8 cellular contexts compared by ENCODE assay signal in the genomic region with DNA sequence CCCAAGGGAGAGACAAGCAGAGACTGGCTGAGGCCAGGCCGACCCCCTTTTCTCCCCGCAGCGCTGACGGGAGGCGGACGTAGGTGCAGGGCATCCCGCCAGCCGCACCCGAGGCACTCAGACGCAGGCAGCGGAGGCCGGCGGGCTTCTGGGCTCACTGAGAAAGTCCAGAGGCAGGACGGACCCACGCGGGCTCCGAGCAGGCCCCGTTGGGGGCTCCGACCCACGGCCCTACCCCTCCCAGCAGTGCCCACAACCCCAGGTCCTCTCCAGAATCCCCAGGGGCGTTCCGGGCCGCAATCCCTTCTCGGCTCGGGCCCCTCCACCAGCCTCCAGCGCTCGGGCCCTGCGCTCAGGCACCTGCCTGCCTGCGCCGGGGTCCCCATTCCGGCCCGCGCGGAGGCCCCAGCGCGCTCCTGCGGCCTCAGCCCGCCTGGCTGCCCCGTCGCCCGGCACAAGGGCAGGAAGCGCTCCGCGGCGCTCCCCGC. TPM values are rescaled to one million over a fixed set of nuclear protein-coding genes. Genes with fewer than 3 reads are reported as not detected.
A peak's percentile ranks its signal among the peaks of the same experiment; 100 is the strongest.
DNase-seq lines count a peak whose midpoint lies in the region; ATAC-seq and TF ChIP-seq lines count a peak whose summit lies in the region.

No MANE protein-coding gene starts in this region.

- ATAC-seq in GM19025 (IDR thresholded peaks at IDR 0.05; ENCODE audit: low read depth, unreplicated experiment) (peak; percentile 23), HG03280 (IDR thresholded peaks at IDR 0.05; ENCODE audit: unreplicated experiment) (peak; percentile 25)

- H2AFZ ChIP-seq in OCI-LY3 (ENCODE audit: low read depth, low read length) (no peak overlapping the region), neuron (ENCODE audit: low read depth, low read length) (peak overlapping the region; percentile 75)

- H3K36me3 ChIP-seq in OCI-LY3 (replicated peaks; ENCODE audit: low read depth, low read length) (no peaks in the 10 kb centered on the region), neuron (ENCODE audit: insufficient read depth, low read length) (no peaks in the 10 kb centered on the region), thyroid gland (no peaks in the 10 kb centered on the region)

- 0 to 2% methylated on average over 6 to 15 of the region's 46 CpGs for WGBS in thyroid gland, 2 donors

- DNase-seq in AG20443 (ENCODE audit: low spot score) (peak; percentile 80), foreskin melanocyte (peak; percentile 10), thyroid gland (peak; percentile 78 to 79)
- peak; percentile 43 for DNase-seq in activated naive CD4-positive, alpha-beta T cell treated with Interleukin-2 at 50 U/mL for 16 hours

- peak overlapping the region; percentile 77 for H3K9ac ChIP-seq in OCI-LY3 (ENCODE audit: low read length)

- H3K4me1 ChIP-seq in OCI-LY3 (ENCODE audit: low read length) = peaks cover 9% of the 10 kb centered on the region
- H3K4me1 ChIP-seq in neuron (ENCODE audit: insufficient read depth, low read length) = peaks cover 8% of the 10 kb centered on the region
- peaks cover 10 to 36% of the 10 kb centered on the region in 2 donors for H3K4me1 ChIP-seq in thyroid gland

- H3K9me3 ChIP-seq in OCI-LY3 (ENCODE audit: insufficient read depth, low read length) (no peaks in the 10 kb centered on the region), neuron (ENCODE audit: low read length) (no peaks in the 10 kb centered on the region), thyroid gland (no peaks in the 10 kb centered on the region)

- intact Hi-C loops in thyroid gland (cut with DNase I) = no loop called here

- H3K27me3 ChIP-seq in OCI-LY3 (ENCODE audit: low read depth, low read length) = no peaks in the 10 kb centered on the region
- H3K27me3 ChIP-seq in neuron (ENCODE audit: insufficient read depth, low read length) = no peaks in the 10 kb centered on the region
- H3K27me3 ChIP-seq in thyroid gland = no peaks in the 10 kb centered on the region

- peak overlapping the region; percentile 55 for H3K27ac ChIP-seq in OCI-LY3 (ENCODE audit: low read length)
- peak overlapping the region; percentile 84 to 95 (median 85) for H3K27ac ChIP-seq in thyroid gland

- H3K79me2 ChIP-seq in OCI-LY3 (ENCODE audit: low read length) = peaks cover 50% of the 10 kb centered on the region

- H4K20me1 ChIP-seq in OCI-LY3 (ENCODE audit: insufficient read depth, low read length) = no peaks in the 10 kb centered on the region

- no peak for TF ChIP-seq POLR2A in thyroid gland (IDR thresholded peaks at IDR 0.05)

- H3K4me3 ChIP-seq in OCI-LY3 (ENCODE audit: low read length) (peak overlapping the region; percentile 89), neuron (ENCODE audit: low read length) (peak overlapping the region; percentile 95), thyroid gland (replicated peaks in 1 of 3) (peak overlapping the region; percentile 66 to 98 (median 88))

- no peak for TF ChIP-seq CTCF in OCI-LY3 (IDR thresholded peaks at IDR 0.05; ENCODE audit: low read depth, low read length)
- TF ChIP-seq CTCF in thyroid gland (IDR thresholded peaks at IDR 0.05) = no peak

- H3K4me2 ChIP-seq in OCI-LY3 (ENCODE audit: low read length) = peak overlapping the region; percentile 83

RNA-seq across cellular contexts. Expression of a gene that starts 0.5 kb away (rescaled TPM):
- 10 to 100 TPM; 28.9 to 45.3 (median 37.3) TPM for total RNA-seq in thyroid gland

Comparison
In these comparisons a context has a peak if more than half of its experiments do, and no peak if none do; other contexts are left out.
1. Peak in every context shown above with its lines: DNase-seq, ATAC-seq, H3K4me3 ChIP-seq and H3K27ac ChIP-seq.
2. DNase-seq: peak in every context shown above with its lines; median percentile 80 in AG20443; 78 in thyroid gland; 43 in activated naive CD4-positive, alpha-beta T cell treated with Interleukin-2 at 50 U/mL for 16 hours; 10 in foreskin melanocyte.